29 cellular contexts compared by ENCODE assay signal in the genomic region with DNA sequence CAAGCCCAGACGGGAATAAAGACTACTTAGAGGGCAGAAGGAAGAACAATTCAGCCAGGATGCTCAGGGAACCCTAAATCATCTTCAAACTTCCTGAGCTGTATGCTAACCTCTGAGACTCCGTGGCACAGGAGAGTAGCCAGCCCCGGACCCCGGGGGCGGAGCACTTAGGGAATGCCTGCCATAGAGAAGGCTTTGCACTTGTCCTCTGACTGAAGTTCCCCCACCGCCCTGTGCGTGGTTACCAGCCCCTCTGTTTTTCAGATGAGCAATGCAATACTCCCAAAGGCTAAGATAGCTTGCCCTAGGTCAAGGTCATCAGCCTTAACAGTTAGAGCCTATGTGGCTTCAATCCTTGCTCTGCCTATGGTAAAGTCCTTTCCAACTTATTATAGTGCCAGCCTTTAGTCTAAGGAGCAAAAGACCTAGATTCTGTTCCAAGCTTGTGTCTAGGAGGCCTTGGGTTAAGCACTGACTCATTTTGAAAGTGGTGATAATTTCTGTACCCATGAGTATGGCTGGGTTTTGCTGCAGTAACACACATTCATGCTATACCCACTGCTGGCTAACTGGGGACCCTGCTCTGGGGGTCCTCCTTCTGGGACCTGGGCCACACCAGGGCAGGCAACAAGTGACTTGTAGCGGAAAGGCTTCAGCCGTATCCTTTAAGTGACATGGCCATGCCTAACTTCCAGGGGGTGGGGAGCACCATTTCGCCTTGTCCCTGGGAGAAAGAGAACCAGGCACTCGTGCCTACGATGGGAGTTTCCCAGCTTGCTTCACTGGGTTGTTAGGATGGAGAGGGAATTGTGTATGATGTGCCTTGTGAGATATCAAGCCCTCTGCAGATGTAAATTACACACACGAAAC.
DNase-seq lines count a peak whose midpoint lies in the region; ATAC-seq and TF ChIP-seq lines count a peak whose summit lies in the region.
"Had no signal": no experiment of that assay in that cellular context is flagged by ENCODE, and none has a peak within 500 bp of the region (broad histone marks: within the 10 kb centered on the region; RNA-seq: fewer than 3 reads in every experiment).

No MANE protein-coding gene starts in this region.

- no peaks in the 10 kb centered on the region for H3F3A ChIP-seq in GM23338 (replicated peaks; ENCODE audit: low read depth)
- H3F3A ChIP-seq in PC-3 (ENCODE audit: low read length, unreplicated experiment), result no peaks in the 10 kb centered on the region

- no peaks in the 10 kb centered on the region for H4K20me1 ChIP-seq in GM23338 (replicated peaks; ENCODE audit: insufficient read depth)
- H4K20me1 ChIP-seq in PC-3 (ENCODE audit: low read length), result no peaks in the 10 kb centered on the region

- H3K27ac ChIP-seq in GM23338 (ENCODE audit: low read depth) (no peak overlapping the region), endodermal cell (ENCODE audit: low read depth, low read length) (no peak overlapping the region), PC-3 (ENCODE audit: low read length) (no peak overlapping the region)
- H3K27ac ChIP-seq: C4-2B, pancreas, Peyer's patch, tibial nerve, VCaP had no signal

- H3K4me3 ChIP-seq in GM23338, result no peak overlapping the region
- H3K4me3 ChIP-seq in endodermal cell (ENCODE audit: low read length), result no peak overlapping the region
- no peak overlapping the region for H3K4me3 ChIP-seq in PC-3 (ENCODE audit: low read length)
- H3K4me3 ChIP-seq: pancreas, Peyer's patch, smooth muscle cell, tibial nerve had no signal

- no peaks in the 10 kb centered on the region for H3K36me3 Mint-ChIP-seq in activated CD4-positive, alpha-beta T cell treated with anti-CD3 and anti-CD28 coated beads for 36 hours (ENCODE audit: low read depth)
- no peaks in the 10 kb centered on the region for H3K36me3 Mint-ChIP-seq in GM23338 (ENCODE audit: low read depth)
- no peaks in the 10 kb centered on the region for H3K36me3 Mint-ChIP-seq in endodermal cell (ENCODE audit: low read depth)

- H3K9me3 ChIP-seq in endodermal cell (ENCODE audit: control insufficient read depth, low read length) (no peaks in the 10 kb centered on the region), PC-3 (ENCODE audit: low read length) (no peaks in the 10 kb centered on the region)
- H3K9me3 ChIP-seq: Caco-2, pancreas, Peyer's patch, tibial nerve had no signal

- CTCF ChIA-PET in activated CD4-positive, alpha-beta T cell treated with anti-CD3 and anti-CD28 coated beads for 36 hours (lab: Charles Lee), result no interaction called here
- CTCF ChIA-PET in PC-3 (lab: Charles Lee), result no interaction called here

- H3K27me3 Mint-ChIP-seq in activated CD4-positive, alpha-beta T cell treated with anti-CD3 and anti-CD28 coated beads for 36 hours, result no peaks in the 10 kb centered on the region
- H3K27me3 Mint-ChIP-seq in GM23338 (ENCODE audit: insufficient read depth, low read depth, poor library complexity) (peaks cover 9% of the 10 kb centered on the region), endodermal cell (ENCODE audit: insufficient read depth) (no peaks in the 10 kb centered on the region)
- peaks cover 9% of the 10 kb centered on the region for H3K27me3 Mint-ChIP-seq in stimulated activated naive CD8-positive, alpha-beta T cell treated with anti-CD3 and anti-CD28 coated beads, Interleukin-15, amount 100 ng/mL, for 72 hours

- no peaks in the 10 kb centered on the region for H3K4me1 Mint-ChIP-seq in activated CD4-positive, alpha-beta T cell treated with anti-CD3 and anti-CD28 coated beads for 36 hours
- H3K4me1 Mint-ChIP-seq in GM23338 (peaks cover 12% of the 10 kb centered on the region), endodermal cell (peaks cover 11% of the 10 kb centered on the region)
- peaks cover 7% of the 10 kb centered on the region for H3K4me1 Mint-ChIP-seq in stimulated activated naive CD8-positive, alpha-beta T cell treated with anti-CD3 and anti-CD28 coated beads, Interleukin-15, amount 100 ng/mL, for 72 hours

- H3K27me3 ChIP-seq in GM23338 (ENCODE audit: insufficient read depth), result no peaks in the 10 kb centered on the region
- peaks cover 4% of the 10 kb centered on the region for H3K27me3 ChIP-seq in endodermal cell (ENCODE audit: control insufficient read depth, insufficient read depth, low read length, poor library complexity, severe bottlenecking)
- peaks cover 14% of the 10 kb centered on the region for H3K27me3 ChIP-seq in PC-3 (ENCODE audit: low read length)
- H3K27me3 ChIP-seq: pancreas, Peyer's patch, tibial nerve had no signal

- H3K9ac ChIP-seq in endodermal cell (ENCODE audit: extremely low read depth, low read length, poor library complexity, severe bottlenecking) (no peak overlapping the region), PC-3 (ENCODE audit: low read length) (no peak overlapping the region)

- peak; percentile 58 for ATAC-seq in activated CD4-positive, alpha-beta T cell treated with anti-CD3 and anti-CD28 coated beads for 36 hours
- ATAC-seq in GM23338, result peak; percentile 39; the same call in 2 of the 3 replicates
- ATAC-seq in stimulated activated naive CD8-positive, alpha-beta T cell treated with anti-CD3 and anti-CD28 coated beads, Interleukin-15, amount 100 ng/mL, for 72 hours, result peak; percentile 76
- no peak for ATAC-seq in PC-3
- ATAC-seq: effector memory CD8-positive, alpha-beta T cell; HepG2; pancreas had no signal

- H3K4me3 Mint-ChIP-seq in activated CD4-positive, alpha-beta T cell treated with anti-CD3 and anti-CD28 coated beads for 36 hours, result no peak overlapping the region
- H3K4me3 Mint-ChIP-seq in GM23338 (no peak overlapping the region), endodermal cell (no peak overlapping the region)
- H3K4me3 Mint-ChIP-seq in stimulated activated naive CD8-positive, alpha-beta T cell treated with anti-CD3 and anti-CD28 coated beads, Interleukin-15, amount 100 ng/mL, for 72 hours, result no peak overlapping the region
- H3K4me3 Mint-ChIP-seq: activated CD4-positive, alpha-beta T cell treated with anti-CD3 and anti-CD28 coated beads, Interleukin-2, amount 10 ng/mL, durations not matched to agents 7 days and 5 days; effector memory CD8-positive, alpha-beta T cell had no signal

- H3K9me2 ChIP-seq in GM23338 (ENCODE audit: insufficient read depth), result no peaks in the 10 kb centered on the region
- no peaks in the 10 kb centered on the region for H3K9me2 ChIP-seq in PC-3 (replicated peaks; ENCODE audit: low read length)

- H3K9me3 Mint-ChIP-seq in activated CD4-positive, alpha-beta T cell treated with anti-CD3 and anti-CD28 coated beads for 36 hours (ENCODE audit: low read depth), result no peaks in the 10 kb centered on the region
- no peaks in the 10 kb centered on the region for H3K9me3 Mint-ChIP-seq in GM23338
- no peaks in the 10 kb centered on the region for H3K9me3 Mint-ChIP-seq in endodermal cell
- H3K9me3 Mint-ChIP-seq in stimulated activated naive CD8-positive, alpha-beta T cell treated with anti-CD3 and anti-CD28 coated beads, Interleukin-15, amount 100 ng/mL, for 72 hours, result no peaks in the 10 kb centered on the region
- H3K9me3 Mint-ChIP-seq: effector memory CD8-positive, alpha-beta T cell had no signal

- no TSS peak for BruUV-seq in PC-3 (replicated peaks; lab: Mats Ljungman, UMichigan)

- H3K4me2 ChIP-seq in GM23338 (no peak overlapping the region), PC-3 (ENCODE audit: low read length) (no peak overlapping the region)
- H3K4me2 ChIP-seq: smooth muscle cell had no signal

- POLR2A ChIA-PET in activated CD4-positive, alpha-beta T cell treated with anti-CD3 and anti-CD28 coated beads for 36 hours (lab: Charles Lee), result interaction anchor here (0.6 kb wide), 1 partner anchor 199 kb away, joined by 4 read pairs; no protein-coding TSS in a partner anchor
- POLR2A ChIA-PET in PC-3 (lab: Charles Lee; ENCODE audit: unreplicated experiment), result no interaction called here

- no peak overlapping the region for H2AFZ ChIP-seq in GM23338
- no peak overlapping the region for H2AFZ ChIP-seq in PC-3 (ENCODE audit: low read length)

- H3K36me3 ChIP-seq in GM23338 (ENCODE audit: insufficient read depth), result no peaks in the 10 kb centered on the region
- no peaks in the 10 kb centered on the region for H3K36me3 ChIP-seq in endodermal cell (ENCODE audit: control insufficient read depth, insufficient read depth, low read length)
- no peaks in the 10 kb centered on the region for H3K36me3 ChIP-seq in PC-3 (ENCODE audit: low read depth, low read length)
- H3K36me3 ChIP-seq: pancreas, Peyer's patch, tibial nerve had no signal

- H3K79me2 ChIP-seq in GM23338 (replicated peaks; ENCODE audit: insufficient read depth) (no peaks in the 10 kb centered on the region), PC-3 (ENCODE audit: low read length) (no peaks in the 10 kb centered on the region)

- H3K27ac Mint-ChIP-seq in activated CD4-positive, alpha-beta T cell treated with anti-CD3 and anti-CD28 coated beads for 36 hours, result no peak overlapping the region
- H3K27ac Mint-ChIP-seq in GM23338 (no peak overlapping the region), endodermal cell (no peak overlapping the region)
- peak overlapping the region in 1 of 2 donors; percentile 30 for H3K27ac Mint-ChIP-seq in stimulated activated naive CD8-positive, alpha-beta T cell treated with anti-CD3 and anti-CD28 coated beads, Interleukin-15, amount 100 ng/mL, for 72 hours
- H3K27ac Mint-ChIP-seq: activated CD4-positive, alpha-beta T cell treated with anti-CD3 and anti-CD28 coated beads, Interleukin-2, amount 10 ng/mL, durations not matched to agents 7 days and 5 days; effector memory CD8-positive, alpha-beta T cell had no signal

- H3K4me1 ChIP-seq in GM23338 (ENCODE audit: insufficient read depth), result no peaks in the 10 kb centered on the region
- H3K4me1 ChIP-seq in endodermal cell (ENCODE audit: control insufficient read depth, insufficient read depth, low read length), result no peaks in the 10 kb centered on the region
- no peaks in the 10 kb centered on the region for H3K4me1 ChIP-seq in PC-3 (ENCODE audit: insufficient read depth, low read length)
- H3K4me1 ChIP-seq: pancreas had no signal

- WGBS in endodermal cell (ENCODE audit: insufficient coverage in 1 of 2, insufficient read length in 1 of 2), 2 experiments, result 81 to 83% methylated on average over 10 to 13 of the region's 13 CpGs

- DNase-seq in activated CD4-positive, alpha-beta T cell treated with anti-CD3 and anti-CD28 coated beads for 36 hours, result no peak
- no peak for DNase-seq in activated CD4-positive, alpha-beta T cell treated with anti-CD3 and anti-CD28 coated beads, Interleukin-2, amount 50 U/mL, for 1 hour
- DNase-seq in GM23338 (ENCODE audit: low spot score), result no peak
- DNase-seq in endodermal cell, result peak; percentile 38
- no peak for DNase-seq in stimulated activated naive CD8-positive, alpha-beta T cell treated with anti-CD3 and anti-CD28 coated beads, Interleukin-15, amount 100 ng/mL, for 72 hours
- no peak for DNase-seq in PC-3
- no peak for DNase-seq in NOMO-1 treated with dmso at 0.1 percent for 144 hours (lab: John Stamatoyannopoulos, UW; ENCODE audit: unreplicated experiment)
- no peak for DNase-seq in NCI-H446 (lab: John Stamatoyannopoulos, UW)
- DNase-seq: activated CD4-positive, alpha-beta T cell treated with anti-CD3 and anti-CD28 coated beads, Interleukin-2, amount 10 ng/mL, durations not matched to agents 7 days and 5 days; Caco-2; central memory CD4-positive, alpha-beta T cell; DMS79; effector memory CD8-positive, alpha-beta T cell; glutamatergic neuron; Karpas-422; NCI-H1930; NCI-H2227 treated with DMSO at 0.1 percent for 48 hours; NCI-H526 treated with DMSO at 0.1 percent for 48 hours; SIG-M5; stimulated activated CD4-positive, alpha-beta T cell treated with anti-CD3 and anti-CD28 coated beads, Interleukin-1b, Interleukin-23, amount 100 ng/mL, for 48 hours; SW 1271; T-helper 9 cell had no signal

- intact Hi-C loops in activated CD4-positive, alpha-beta T cell treated with anti-CD3 and anti-CD28 coated beads for 36 hours (cut with DNase I, micrococcal nuclease), result no loop called here
- intact Hi-C loops in PC-3 (cut with micrococcal nuclease), result no loop called here

- TF ChIP-seq CTCF in GM23338 (conservative IDR thresholded peaks at IDR 0.05; ENCODE audit: low read depth in 2 of 2) (no peak), endodermal cell (conservative IDR thresholded peaks at IDR 0.05) (no peak), PC-3 (conservative IDR thresholded peaks at IDR 0.05; ENCODE audit: low read depth, low read length) (no peak)
